Comparison of ENCODE assay signal across 21 cellular contexts in genomic region chr9:105038057-105038456, GRCh38.
"Had no signal": no experiment of that assay in that cellular context is flagged by ENCODE, and none has a peak within 500 bp of the region (broad histone marks: within the 10 kb centered on the region; RNA-seq: fewer than 3 reads in every experiment).

No MANE protein-coding gene starts in this region.

- H3K27me3 Mint-ChIP-seq: naive B cell; stimulated activated naive B cell treated with anti-CD40 and anti-IgM and Interleukin-4, amounts not matched to agents 10 μg/mL and 1 μg/mL and 100 μg/mL, for 72 hours; stimulated activated naive CD8-positive, alpha-beta T cell treated with anti-CD3 and anti-CD28 coated beads, Interleukin-15, amount 100 ng/mL, for 72 hours had no signal

- H3K27ac ChIP-seq: epithelial cell of prostate, esophagus muscularis mucosa, gastrocnemius medialis, left ventricle myocardium inferior, lower lobe of right lung, spleen had no signal

- H3K27ac Mint-ChIP-seq: effector memory CD8-positive, alpha-beta T cell; memory B cell; naive B cell; nephron; stimulated activated naive B cell treated with anti-CD40 and anti-IgM and Interleukin-4, amounts not matched to agents 10 μg/mL and 1 μg/mL and 100 μg/mL, for 72 hours; stimulated activated naive CD8-positive, alpha-beta T cell treated with anti-CD3 and anti-CD28 coated beads, Interleukin-15, amount 100 ng/mL, for 72 hours had no signal

- H3K36me3 ChIP-seq: esophagus muscularis mucosa, gastrocnemius medialis, left ventricle myocardium inferior, lower lobe of right lung, spleen had no signal

- H3K4me1 Mint-ChIP-seq: naive B cell; stimulated activated naive CD8-positive, alpha-beta T cell treated with anti-CD3 and anti-CD28 coated beads, Interleukin-15, amount 100 ng/mL, for 72 hours had no signal

- H3K4me1 ChIP-seq: esophagus muscularis mucosa, lower lobe of right lung had no signal

- H3K36me3 Mint-ChIP-seq: stimulated activated naive B cell treated with anti-CD40 and anti-IgM and Interleukin-4, amounts not matched to agents 10 μg/mL and 1 μg/mL and 100 μg/mL, for 72 hours had no signal

- ATAC-seq: effector memory CD8-positive, alpha-beta T cell; gastrocnemius medialis; left cardiac atrium; lower lobe of right lung; sciatic nerve; stimulated activated naive B cell treated with anti-CD40 and anti-IgM and Interleukin-4, amounts not matched to agents 10 μg/mL and 1 μg/mL and 100 μg/mL, for 72 hours; stimulated activated naive CD8-positive, alpha-beta T cell treated with anti-CD3 and anti-CD28 coated beads, Interleukin-15, amount 100 ng/mL, for 72 hours had no signal

- H3K9me3 Mint-ChIP-seq: effector memory CD8-positive, alpha-beta T cell had no signal

- H3K4me3 Mint-ChIP-seq: effector memory CD8-positive, alpha-beta T cell; memory B cell; naive B cell; nephron; stimulated activated naive B cell treated with anti-CD40 and anti-IgM and Interleukin-4, amounts not matched to agents 10 μg/mL and 1 μg/mL and 100 μg/mL, for 72 hours; stimulated activated naive CD8-positive, alpha-beta T cell treated with anti-CD3 and anti-CD28 coated beads, Interleukin-15, amount 100 ng/mL, for 72 hours had no signal

- H3K4me3 ChIP-seq: esophagus muscularis mucosa, gastrocnemius medialis, left ventricle myocardium inferior, lower lobe of right lung, spleen had no signal

- DNase-seq: effector memory CD8-positive, alpha-beta T cell; gastrocnemius medialis; glutamatergic neuron; kidney; left cardiac atrium; left ventricle myocardium inferior; lower lobe of right lung; naive B cell; posterior cingulate gyrus; spleen; stimulated activated CD4-positive, alpha-beta T cell treated with anti-CD3 and anti-CD28 coated beads, Interleukin-15, amount 100 ng/mL, for 24 hours; stimulated activated CD4-positive, alpha-beta T cell treated with anti-CD3 and anti-CD28 coated beads, Interleukin-1b, Interleukin-23, amount 100 ng/mL, for 48 hours; stimulated activated CD4-positive, alpha-beta T cell treated with anti-CD3 and anti-CD28 coated beads, Interleukin-4, amount 100 ng/mL, for 24 hours; stimulated activated naive B cell treated with anti-CD40 and anti-IgM and Interleukin-4, amounts not matched to agents 10 μg/mL and 1 μg/mL and 100 μg/mL, for 72 hours; stimulated activated naive CD8-positive, alpha-beta T cell treated with anti-CD3 and anti-CD28 coated beads, Interleukin-15, amount 100 ng/mL, for 72 hours; trophoblast cell had no signal

- H3K27me3 ChIP-seq: esophagus muscularis mucosa, gastrocnemius medialis, spleen had no signal
